In genomic region chr17:76481091-76481655, GRCh38 we compare ENCODE assay signal across 1 cellular context.
TF ChIP-seq lines count a peak whose summit lies in the region.

No MANE protein-coding gene starts in this region.

TF ChIP-seq in HepG2, 621 proteins besides CTCF, POLR2A, EP300 and RAD21:
- TF ChIP-seq ARID4A (CRISPR knock-in tag; IDR thresholded peaks at IDR 0.05; ENCODE audit: borderline replicate concordance): peak; percentile 33; the same call in 1 of the 2 replicates
- no peak for TF ChIP-seq STAG1 (CRISPR knock-in tag; IDR thresholded peaks at IDR 0.05)
- TF ChIP-seq AGO2 (optimal IDR thresholded peaks at IDR 0.05; ENCODE audit: low read depth, low read length): peak; percentile 37
- TF ChIP-seq SP140L (CRISPR knock-in tag; IDR thresholded peaks at IDR 0.05; ENCODE audit: borderline replicate concordance): no peak
TF ChIP-seq in HepG2: peak in this region for 2.
